In genomic region chr10:90175161-90175681, GRCh38 we compare ENCODE assay signal across 22 cellular contexts.
DNase-seq lines count a peak whose midpoint lies in the region; ATAC-seq, FAIRE-seq and TF ChIP-seq lines count a peak whose summit lies in the region.
"Had no signal": no experiment of that assay in that cellular context is flagged by ENCODE, and none has a peak within 500 bp of the region (broad histone marks: within the 10 kb centered on the region; RNA-seq: fewer than 3 reads in every experiment).

No MANE protein-coding gene starts in this region.

- H3K4me1 ChIP-seq in esophagus squamous epithelium: peaks cover 0 to 29% (median 14%) of the 10 kb centered on the region in 3 donors
- H3K4me1 ChIP-seq in keratinocyte (ENCODE audit: control insufficient read depth, extremely low read depth, insufficient read depth, low read length): peaks cover 27% of the 10 kb centered on the region
- H3K4me1 ChIP-seq: ascending aorta, prostate gland had no signal

- DNase-seq in DMS 273 treated with DMSO at 0.1 percent for 48 hours (lab: John Stamatoyannopoulos, UW) (peak; percentile 4), NCI-H524 (lab: John Stamatoyannopoulos, UW) (peak; percentile 47 to 63), esophagus squamous epithelium (lab: John Stamatoyannopoulos, UW) (no peak), keratinocyte (ENCODE audit: low read depth, low spot score) (peak; percentile 42), NCI-H526 treated with DMSO at 0.1 percent for 48 hours (lab: John Stamatoyannopoulos, UW) (no peak), DMS79 (lab: John Stamatoyannopoulos, UW) (no peak)
- DNase-seq in stimulated activated CD4-positive, alpha-beta T cell treated with anti-CD3 and anti-CD28 coated beads, Interleukin-1b, Interleukin-23, amount 100 ng/mL, for 48 hours: no peak
- DNase-seq: activated CD4-positive, alpha-beta memory T cell treated with anti-CD3 and anti-CD28 coated beads, Interleukin-2, amount 10 ng/mL, durations not matched to agents 7 days and 5 days; activated naive CD4-positive, alpha-beta T cell treated with anti-CD3 and anti-CD28 coated beads for 36 hours; activated T-cell treated with anti-CD3 and anti-CD28 coated beads, Interleukin-2, amount 50 U/mL, for 1 hour; glutamatergic neuron; NCI-H146; SHP77; stimulated activated naive B cell treated with anti-CD40 and anti-IgM and Interleukin-4, amounts not matched to agents 10 μg/mL and 1 μg/mL and 100 μg/mL, for 72 hours; T-helper 1 cell; trophoblast cell; WERI-Rb-1 had no signal

- no peaks in the 10 kb centered on the region for H3K9me1 ChIP-seq in keratinocyte (ENCODE audit: control insufficient read depth, extremely low read depth, insufficient read depth, low read length)

- TF ChIP-seq CTCF in esophagus squamous epithelium (IDR thresholded peaks at IDR 0.05): no peak
- TF ChIP-seq CTCF in keratinocyte (optimal IDR thresholded peaks at IDR 0.05 in 1 of 3, IDR thresholded peaks at IDR 0.05 in 1 of 3, conservative IDR thresholded peaks at IDR 0.05 in 1 of 3; ENCODE audit: extremely low read depth in 1 of 3, insufficient read depth in 2 of 3, low read length in 3 of 3): no peak

- WGBS in esophagus squamous epithelium, 2 donors: 39 to 47% methylated on average over 7 of the region's 7 CpGs

- TF ChIP-seq POLR2A in esophagus squamous epithelium (IDR thresholded peaks at IDR 0.05): no peak

- peak overlapping the region; percentile 39 for H3K4me2 ChIP-seq in keratinocyte (ENCODE audit: control insufficient read depth, extremely low read depth, insufficient read depth, low read depth, low read length)

- H3K79me2 ChIP-seq in keratinocyte (ENCODE audit: control insufficient read depth, insufficient read depth, low read length): no peaks in the 10 kb centered on the region

- H4K20me1 ChIP-seq in keratinocyte (ENCODE audit: control insufficient read depth, extremely low read depth, insufficient read depth, low read length): no peaks in the 10 kb centered on the region

- dilution Hi-C loops in keratinocyte (cut with MboI; ENCODE audit: extremely low pct_ligation_motif_present, low sequenced_read_pairs): no loop called here

- no peak overlapping the region for H3K4me3 ChIP-seq in esophagus squamous epithelium
- no peak overlapping the region for H3K4me3 ChIP-seq in keratinocyte (ENCODE audit: control insufficient read depth in 2 of 3, extremely low read depth in 1 of 3, insufficient read depth in 2 of 3, low read depth in 1 of 3, low read length in 3 of 3)
- H3K4me3 ChIP-seq: ascending aorta, prostate gland had no signal

- no peak overlapping the region for H2AFZ ChIP-seq in keratinocyte (ENCODE audit: control insufficient read depth, low read length)

- no peaks in the 10 kb centered on the region for H3K9me3 ChIP-seq in esophagus squamous epithelium
- no peaks in the 10 kb centered on the region for H3K9me3 ChIP-seq in keratinocyte (ENCODE audit: control insufficient read depth, low read depth, low read length)
- H3K9me3 ChIP-seq: ascending aorta, prostate gland had no signal

- no peaks in the 10 kb centered on the region for H3K36me3 ChIP-seq in esophagus squamous epithelium
- no peaks in the 10 kb centered on the region for H3K36me3 ChIP-seq in keratinocyte (ENCODE audit: control insufficient read depth in 2 of 2, extremely low read depth in 1 of 2, insufficient read depth in 2 of 2, low read length in 2 of 2)
- H3K36me3 ChIP-seq: ascending aorta, prostate gland, WERI-Rb-1 had no signal

- no peak for ATAC-seq in GM18909 (IDR thresholded peaks at IDR 0.05; ENCODE audit: poor library complexity, unreplicated experiment)
- ATAC-seq: stimulated activated naive B cell treated with anti-CD40 and anti-IgM and Interleukin-4, amounts not matched to agents 10 μg/mL and 1 μg/mL and 100 μg/mL, for 72 hours had no signal

- H3K27ac ChIP-seq in esophagus squamous epithelium: peak overlapping the region in 3 of 4 donors; percentile 25 to 76 (median 69)
- H3K27ac ChIP-seq in keratinocyte (ENCODE audit: control insufficient read depth, insufficient read depth, low read length): peak overlapping the region; percentile 16
- H3K27ac ChIP-seq: ascending aorta, C4-2B, prostate gland, WERI-Rb-1 had no signal

- H3K27me3 ChIP-seq in esophagus squamous epithelium (no peaks in the 10 kb centered on the region), keratinocyte (ENCODE audit: control insufficient read depth, extremely low read depth, insufficient read depth, low read length) (no peaks in the 10 kb centered on the region)
- H3K27me3 ChIP-seq: ascending aorta had no signal

- no peak overlapping the region for H3K9ac ChIP-seq in keratinocyte (ENCODE audit: control insufficient read depth, extremely low read depth, insufficient read depth, low read length)

- intact Hi-C loops in esophagus squamous epithelium (cut with DNase I): no loop called here

- FAIRE-seq in keratinocyte (lab: Jason Lieb, UNC): peak; percentile 69
- FAIRE-seq: colon had no signal

Comparison
In these comparisons a context has a peak if more than half of its experiments do, and no peak if none do; other contexts are left out.
1. DNase-seq: peak in DMS 273 treated with DMSO at 0.1 percent for 48 hours (single experiment), NCI-H524 (2 of 2) and keratinocyte (single experiment); none in esophagus squamous epithelium (single experiment), NCI-H526 treated with DMSO at 0.1 percent for 48 hours (single experiment), DMS79 (single experiment) and stimulated activated CD4-positive, alpha-beta T cell treated with anti-CD3 and anti-CD28 coated beads, Interleukin-1b, Interleukin-23, amount 100 ng/mL, for 48 hours (single experiment).